ENCODE assay signal across 1 cellular context in the genomic region with DNA sequence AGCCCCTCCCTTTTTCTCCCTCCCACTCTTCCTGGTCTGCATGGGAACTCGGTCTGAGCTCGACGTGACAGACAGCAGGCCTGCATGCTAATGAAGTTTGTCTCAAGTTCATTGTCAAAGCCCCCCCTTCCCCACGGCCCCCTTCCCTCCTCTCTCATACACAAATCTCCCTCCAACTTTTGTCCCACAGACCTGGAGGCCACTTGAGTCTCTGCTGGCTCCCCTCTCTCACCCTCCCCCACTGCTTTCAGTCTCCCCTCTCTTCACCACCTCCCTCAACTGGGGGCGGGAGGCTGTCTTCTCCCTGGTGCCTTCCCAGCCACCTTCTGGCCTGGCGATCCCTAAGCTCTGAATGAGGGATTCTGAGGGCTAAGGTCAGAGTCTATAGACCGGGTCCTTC.
TF ChIP-seq lines count a peak whose summit lies in the region.

No MANE protein-coding gene starts in this region.

TF ChIP-seq in WTC11, 78 proteins besides CTCF, POLR2A, EP300 and RAD21 (continued from another document):
- TF ChIP-seq E2F1 (CRISPR knock-in tag; IDR thresholded peaks at IDR 0.05) (no peak), CREM (CRISPR knock-in tag; IDR thresholded peaks at IDR 0.05) (no peak), NFATC4 (CRISPR knock-in tag; IDR thresholded peaks at IDR 0.05) (no peak), FOXP4 (CRISPR knock-in tag; IDR thresholded peaks at IDR 0.05) (no peak), KAT7 (CRISPR knock-in tag; IDR thresholded peaks at IDR 0.05; ENCODE audit: borderline replicate concordance) (no peak), ZNF263 (CRISPR knock-in tag; IDR thresholded peaks at IDR 0.05; ENCODE audit: low read depth) (no peak), ZNF671 (CRISPR knock-in tag; IDR thresholded peaks at IDR 0.05) (no peak), NFYB (CRISPR knock-in tag; conservative IDR thresholded peaks at IDR 0.05; ENCODE audit: low read depth) (no peak), ZNF416 (CRISPR knock-in tag; IDR thresholded peaks at IDR 0.05) (no peak), FOXK1 (CRISPR knock-in tag; IDR thresholded peaks at IDR 0.05) (no peak), RELA (CRISPR knock-in tag; IDR thresholded peaks at IDR 0.05; ENCODE audit: borderline replicate concordance) (no peak), NFE2L1 (CRISPR knock-in tag; IDR thresholded peaks at IDR 0.05) (no peak), MYBL2 (CRISPR knock-in tag; IDR thresholded peaks at IDR 0.05) (no peak)
- TF ChIP-seq, protein P1, sequence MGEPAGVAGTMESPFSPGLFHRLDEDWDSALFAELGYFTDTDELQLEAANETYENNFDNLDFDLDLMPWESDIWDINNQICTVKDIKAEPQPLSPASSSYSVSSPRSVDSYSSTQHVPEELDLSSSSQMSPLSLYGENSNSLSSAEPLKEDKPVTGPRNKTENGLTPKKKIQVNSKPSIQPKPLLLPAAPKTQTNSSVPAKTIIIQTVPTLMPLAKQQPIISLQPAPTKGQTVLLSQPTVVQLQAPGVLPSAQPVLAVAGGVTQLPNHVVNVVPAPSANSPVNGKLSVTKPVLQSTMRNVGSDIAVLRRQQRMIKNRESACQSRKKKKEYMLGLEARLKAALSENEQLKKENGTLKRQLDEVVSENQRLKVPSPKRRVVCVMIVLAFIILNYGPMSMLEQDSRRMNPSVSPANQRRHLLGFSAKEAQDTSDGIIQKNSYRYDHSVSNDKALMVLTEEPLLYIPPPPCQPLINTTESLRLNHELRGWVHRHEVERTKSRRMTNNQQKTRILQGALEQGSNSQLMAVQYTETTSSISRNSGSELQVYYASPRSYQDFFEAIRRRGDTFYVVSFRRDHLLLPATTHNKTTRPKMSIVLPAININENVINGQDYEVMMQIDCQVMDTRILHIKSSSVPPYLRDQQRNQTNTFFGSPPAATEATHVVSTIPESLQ (CRISPR knock-in tag; IDR thresholded peaks at IDR 0.05): no peak
